In genomic region chr10:129934196-129934925, GRCh38 we compare ENCODE assay signal across 19 cellular contexts. TPM values are rescaled to one million over a fixed set of nuclear protein-coding genes. Genes with fewer than 3 reads are reported as not detected.
"Had no signal": no experiment of that assay in that cellular context is flagged by ENCODE, and none has a peak within 500 bp of the region (broad histone marks: within the 10 kb centered on the region; RNA-seq: fewer than 3 reads in every experiment).

No MANE protein-coding gene starts in this region.

- DNase-seq: cortex of kidney; effector CD8-positive, alpha-beta T cell; heart right ventricle; hypothalamus; islet precursor cell; mesendoderm; naive thymus-derived CD4-positive, alpha-beta T cell; nephron progenitor cell; stimulated activated CD4-positive, alpha-beta T cell treated with anti-CD3 and anti-CD28 coated beads, Interleukin-4, amount 100 ng/mL, for 1 hour; stimulated activated CD8-positive, alpha-beta memory T cell treated with anti-CD3 and anti-CD28 coated beads, Interleukin-4, amount 100 ng/mL, for 48 hours; uterus had no signal

- H3K4me1 Mint-ChIP-seq: naive thymus-derived CD4-positive, alpha-beta T cell; stimulated activated memory B cell treated with anti-CD40 and anti-IgM and Interleukin-4, amounts not matched to agents 10 μg/mL and 1 μg/mL and 100 μg/mL, for 72 hours had no signal

- H3K9me3 ChIP-seq: heart right ventricle, tibial artery, upper lobe of left lung, uterus had no signal

- H3K27ac Mint-ChIP-seq: naive thymus-derived CD4-positive, alpha-beta T cell; nephron progenitor cell; stimulated activated memory B cell treated with anti-CD40 and anti-IgM and Interleukin-4, amounts not matched to agents 10 μg/mL and 1 μg/mL and 100 μg/mL, for 72 hours; stimulated activated naive CD8-positive, alpha-beta T cell treated with anti-CD3 and anti-CD28 coated beads, Interleukin-15, Interleukin-2, amounts not matched to agents 100 ng/mL and 50 ng/mL, for 24 hours had no signal

- H3K4me1 ChIP-seq: tibial artery, upper lobe of left lung, uterus had no signal

- H3K9me3 Mint-ChIP-seq: naive thymus-derived CD4-positive, alpha-beta T cell; nephron progenitor cell; stimulated activated memory B cell treated with anti-CD40 and anti-IgM and Interleukin-4, amounts not matched to agents 10 μg/mL and 1 μg/mL and 100 μg/mL, for 72 hours; stimulated activated naive CD8-positive, alpha-beta T cell treated with anti-CD3 and anti-CD28 coated beads, Interleukin-15, Interleukin-2, amounts not matched to agents 100 ng/mL and 50 ng/mL, for 24 hours had no signal

- H3K27ac ChIP-seq: dorsolateral prefrontal cortex, heart right ventricle, tibial artery, upper lobe of left lung, uterus had no signal

- H3K36me3 Mint-ChIP-seq: naive thymus-derived CD4-positive, alpha-beta T cell; stimulated activated memory B cell treated with anti-CD40 and anti-IgM and Interleukin-4, amounts not matched to agents 10 μg/mL and 1 μg/mL and 100 μg/mL, for 72 hours had no signal

- H3K27me3 ChIP-seq: heart right ventricle, tibial artery, upper lobe of left lung, uterus had no signal

- H3K36me3 ChIP-seq: tibial artery, upper lobe of left lung, uterus had no signal

- ATAC-seq: naive thymus-derived CD4-positive, alpha-beta T cell; stimulated activated memory B cell treated with anti-CD40 and anti-IgM and Interleukin-4, amounts not matched to agents 10 μg/mL and 1 μg/mL and 100 μg/mL, for 72 hours had no signal

- H3K4me3 Mint-ChIP-seq: naive thymus-derived CD4-positive, alpha-beta T cell; nephron progenitor cell; stimulated activated memory B cell treated with anti-CD40 and anti-IgM and Interleukin-4, amounts not matched to agents 10 μg/mL and 1 μg/mL and 100 μg/mL, for 72 hours; stimulated activated naive CD8-positive, alpha-beta T cell treated with anti-CD3 and anti-CD28 coated beads, Interleukin-15, Interleukin-2, amounts not matched to agents 100 ng/mL and 50 ng/mL, for 24 hours had no signal

- H3K4me3 ChIP-seq: dorsolateral prefrontal cortex, heart right ventricle, smooth muscle cell, tibial artery, upper lobe of left lung, uterus had no signal

RNA-seq across cellular contexts. Expression of gene EBF3, which starts 29.7 kb away (rescaled TPM):
- total RNA-seq: liver; mononuclear cell; naive thymus-derived CD4-positive, alpha-beta T cell; smooth muscle cell had no signal
- polyA plus RNA-seq: naive thymus-derived CD4-positive, alpha-beta T cell; smooth muscle cell had no signal
